In the genomic region with DNA sequence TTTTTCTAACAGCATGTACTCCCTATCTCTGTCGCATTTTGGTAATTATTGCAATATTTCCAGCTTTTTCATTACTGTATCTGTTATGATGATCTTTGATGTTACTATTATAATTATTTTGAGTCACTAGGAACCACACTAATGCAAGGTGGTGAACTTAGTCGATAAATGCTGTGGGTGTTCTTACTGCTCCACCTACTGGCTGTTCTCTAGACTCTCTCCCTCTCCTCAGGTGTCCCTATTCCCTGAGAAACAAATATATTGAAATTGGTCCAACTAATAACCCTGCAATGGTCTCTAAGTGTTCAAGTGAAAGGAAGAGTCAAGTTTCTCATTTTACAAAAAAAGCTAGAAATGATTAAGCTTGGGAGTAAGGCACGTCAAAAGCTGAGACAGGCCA, we compare ENCODE assay signal across 8 cellular contexts. TPM values are rescaled to one million over a fixed set of nuclear protein-coding genes. Genes with fewer than 3 reads are reported as not detected.
DNase-seq lines count a peak whose midpoint lies in the region; ATAC-seq and TF ChIP-seq lines count a peak whose summit lies in the region.

No MANE protein-coding gene starts in this region.

- H3K36me3 ChIP-seq in A673 (ENCODE audit: insufficient read depth, low read length, poor library complexity, severe bottlenecking) (peaks cover 81% of the 10 kb centered on the region), psoas muscle (ENCODE audit: insufficient read depth in 1 of 2, low read depth in 1 of 2) (peaks cover 5 to 76% of the 10 kb centered on the region in 2 donors)

- ATAC-seq in GM18517 (IDR thresholded peaks at IDR 0.05; ENCODE audit: unreplicated experiment) (peak; percentile 50), HG03571 (IDR thresholded peaks at IDR 0.05; ENCODE audit: unreplicated experiment) (peak; percentile 56), psoas muscle (peak in 1 of 4 donors; percentile 58)

- 85 to 87% (median 86%) methylated on average over 3 of the region's 3 CpGs for WGBS in psoas muscle, 3 donors

- H3K4me3 ChIP-seq in A673 (ENCODE audit: low read depth, low read length, poor library complexity, severe bottlenecking) (no peak overlapping the region), cardiac fibroblast (replicated peaks in 1 of 2; ENCODE audit: low read depth in 2 of 2, low read length in 2 of 2) (no peak overlapping the region), psoas muscle (no peak overlapping the region)

- H3K4me1 ChIP-seq in A673 (ENCODE audit: insufficient read depth, low read length, poor library complexity, severe bottlenecking) (peaks cover 9% of the 10 kb centered on the region), psoas muscle (no peaks in the 10 kb centered on the region)

- intact Hi-C loops in A673 (cut with micrococcal nuclease; ENCODE audit: unreplicated experiment) (no loop called here), psoas muscle (cut with DNase I) (no loop called here)

- no TSS peak for BruUV-seq in A673 (replicated peaks; lab: Mats Ljungman, UMichigan)

- CTCF ChIA-PET in A673 (lab: Charles Lee), result interaction anchor here (0.6 to 1.0 kb wide), 2 partner anchors 205 to 581 kb away, joined by 5 to 10 read pairs; no protein-coding TSS in a partner anchor

- H3K9me3 ChIP-seq in A673 (ENCODE audit: low read depth, low read length, poor library complexity, severe bottlenecking) (no peaks in the 10 kb centered on the region), psoas muscle (no peaks in the 10 kb centered on the region)

- POLR2A ChIA-PET in A673 (lab: Charles Lee; ENCODE audit: low non-redundant PET), result interaction anchor here (0.6 kb wide), 1 partner anchor 201 kb away, joined by 3 read pairs; no protein-coding TSS in a partner anchor

- no peak overlapping the region for H3K27ac ChIP-seq in A673 (ENCODE audit: low read depth, low read length, poor library complexity, severe bottlenecking)
- H3K27ac ChIP-seq in psoas muscle, result no peak overlapping the region

- TF ChIP-seq CTCF in A673 (conservative IDR thresholded peaks at IDR 0.05; ENCODE audit: low read depth, low read length) (peak; percentile 83), cardiac fibroblast (IDR thresholded peaks at IDR 0.05; ENCODE audit: low read depth, low read length) (peak; percentile 54), psoas muscle (IDR thresholded peaks at IDR 0.05) (peak; percentile 30)

- H3K27me3 ChIP-seq in A673 (replicated peaks; ENCODE audit: insufficient read depth, low read depth, low read length, poor library complexity) (no peaks in the 10 kb centered on the region), psoas muscle (ENCODE audit: insufficient read depth in 3 of 3, low read length in 2 of 3) (no peaks in the 10 kb centered on the region)

- DNase-seq in A673 (ENCODE audit: low spot score), result peak; percentile 52
- peak; percentile 27 for DNase-seq in cardiac fibroblast (ENCODE audit: low read depth in 2 of 2)
- no peak for DNase-seq in psoas muscle
- no peak for DNase-seq in DMS153 treated with DMSO at 0.1 percent for 48 hours (lab: John Stamatoyannopoulos, UW; ENCODE audit: unreplicated experiment)
- DNase-seq in SHP77 treated with DMSO at 0.1 percent for 48 hours (lab: John Stamatoyannopoulos, UW), result no peak
- no peak for DNase-seq in NOMO-1 (lab: John Stamatoyannopoulos, UW; ENCODE audit: unreplicated experiment in 2 of 2)

RNA-seq across cellular contexts. Expression of a gene that starts 10.5 kb away (rescaled TPM):
- total RNA-seq in A673 (2021) (76.1 and 85.9 TPM in 2 replicates), psoas muscle (10 to 100 TPM; 23.4 to 27.4 (median 26.5) TPM)
- polyA plus RNA-seq in psoas muscle, result 10 to 100 TPM in 2 of 3 donors, 1 to 10 TPM in 1; 8.1 to 21.8 (median 14.3) TPM

Comparison
In these comparisons a context has a peak if more than half of its experiments do, and no peak if none do; other contexts are left out.
1. DNase-seq: peak in A673 (single experiment) and cardiac fibroblast (2 of 2); none in psoas muscle (0 of 2), DMS153 treated with DMSO at 0.1 percent for 48 hours (single experiment), SHP77 treated with DMSO at 0.1 percent for 48 hours (single experiment) and NOMO-1 (0 of 2).
2. CTCF ChIP-seq: peak in every context shown above with its lines; median percentile 83 in A673; 54 in cardiac fibroblast; 30 in psoas muscle.